ENCODE assay signal across 14 cellular contexts in the genomic region with DNA sequence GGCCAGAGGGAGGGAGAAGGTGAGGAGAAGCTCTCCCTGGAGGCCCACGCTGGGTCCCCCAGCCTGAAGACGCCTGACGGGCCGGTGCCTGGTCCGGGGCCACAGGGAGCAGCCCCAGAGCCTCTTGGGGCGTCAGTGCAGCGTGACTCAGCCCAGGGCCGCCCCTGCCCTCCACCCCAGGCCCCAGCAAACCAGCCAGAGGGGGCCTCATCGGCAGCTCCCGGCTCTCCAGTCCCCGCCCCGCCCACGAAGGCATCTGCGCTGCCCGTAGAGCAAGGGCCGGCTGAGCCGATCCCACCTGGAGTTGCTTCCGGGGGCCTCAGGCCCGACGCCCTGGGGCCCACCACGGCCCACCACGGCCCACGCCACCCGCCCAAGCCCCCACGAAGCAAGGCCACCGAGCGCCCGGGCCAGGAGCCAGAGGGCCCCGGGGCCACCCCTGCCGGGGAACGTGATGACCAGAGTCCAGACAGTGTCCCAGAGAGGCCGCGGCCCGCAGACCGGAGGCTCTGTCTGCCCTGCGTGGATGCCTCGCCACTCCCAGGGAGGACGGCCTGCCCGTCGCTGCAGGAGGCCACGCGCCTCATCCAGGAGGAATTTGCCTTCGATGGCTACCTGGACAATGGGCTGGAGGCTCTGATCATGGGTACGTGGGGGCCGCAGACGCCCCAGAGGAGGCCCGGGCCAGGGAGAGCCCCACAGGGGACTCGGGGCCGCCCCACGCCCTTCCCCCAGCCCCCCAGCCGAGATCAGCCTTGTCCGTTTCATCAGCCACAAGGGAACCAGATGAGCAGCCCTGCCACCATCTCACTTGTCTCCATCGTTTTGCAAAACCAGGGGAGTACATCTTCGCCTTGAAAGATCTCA. TPM values are rescaled to one million over a fixed set of nuclear protein-coding genes. Genes with fewer than 3 reads are reported as not detected.
A peak's percentile ranks its signal among the peaks of the same experiment; 100 is the strongest.
DNase-seq lines count a peak whose midpoint lies in the region; ATAC-seq and TF ChIP-seq lines count a peak whose summit lies in the region.
"Had no signal": no experiment of that assay in that cellular context is flagged by ENCODE, and none has a peak within 500 bp of the region (broad histone marks: within the 10 kb centered on the region; RNA-seq: fewer than 3 reads in every experiment).

No MANE protein-coding gene starts in this region.

- CTCF ChIA-PET in WTC11 (lab: Charles Lee), result interaction anchor here (2.8 kb wide), 1 partner anchor 56 kb away, joined by 19 read pairs; no protein-coding TSS in a partner anchor

- H3K27ac Mint-ChIP-seq in stimulated activated naive CD8-positive, alpha-beta T cell treated with anti-CD3 and anti-CD28 coated beads, Interleukin-15, amount 100 ng/mL, for 72 hours, result no peak overlapping the region
- H3K27ac Mint-ChIP-seq in WTC11 (0 out of 2 replicates have a peak overlapping the region, but pooled peaks have one; percentile 49), glutamatergic neuron (ENCODE audit: unreplicated experiment) (no peak overlapping the region)
- H3K27ac Mint-ChIP-seq: CD4-positive, alpha-beta T cell had no signal

- TF ChIP-seq POLR2A in right lobe of liver (IDR thresholded peaks at IDR 0.05), result no peak

- no peak overlapping the region for H3K4me3 Mint-ChIP-seq in stimulated activated naive CD8-positive, alpha-beta T cell treated with anti-CD3 and anti-CD28 coated beads, Interleukin-15, amount 100 ng/mL, for 72 hours
- H3K4me3 Mint-ChIP-seq in WTC11 (no peak overlapping the region), glutamatergic neuron (ENCODE audit: unreplicated experiment) (no peak overlapping the region)
- H3K4me3 Mint-ChIP-seq: CD4-positive, alpha-beta T cell had no signal

- no peaks in the 10 kb centered on the region for H3K9me3 Mint-ChIP-seq in stimulated activated naive CD8-positive, alpha-beta T cell treated with anti-CD3 and anti-CD28 coated beads, Interleukin-15, amount 100 ng/mL, for 72 hours
- H3K9me3 Mint-ChIP-seq in WTC11 (peaks cover 8% of the 10 kb centered on the region), glutamatergic neuron (ENCODE audit: unreplicated experiment) (peaks cover 5% of the 10 kb centered on the region)
- H3K9me3 Mint-ChIP-seq: CD4-positive, alpha-beta T cell had no signal

- no peak overlapping the region for H3K4me3 ChIP-seq in right lobe of liver
- H3K4me3 ChIP-seq: GM23248 had no signal

- peak; percentile 30 for ATAC-seq in stimulated activated naive CD8-positive, alpha-beta T cell treated with anti-CD3 and anti-CD28 coated beads, Interleukin-15, amount 100 ng/mL, for 72 hours
- ATAC-seq in stimulated activated naive CD8-positive, alpha-beta T cell treated with anti-CD3 and anti-CD28 coated beads, Interleukin-15, Interleukin-2, amounts not matched to agents 100 U/mL and 50 U/mL, for 24 hours, result no peak
- ATAC-seq in WTC11 (no peak), right lobe of liver (no peak), HG03280 (IDR thresholded peaks at IDR 0.05; ENCODE audit: unreplicated experiment) (no peak)

- WGBS in right lobe of liver (ENCODE audit: insufficient coverage, low coverage, low lambda C conversion rate, missing lambda C conversion rate), result 47% methylated on average over 6 of the region's 54 CpGs

- intact Hi-C loops in right lobe of liver (cut with DNase I), result no loop called here

- no peaks in the 10 kb centered on the region for H3K4me1 Mint-ChIP-seq in stimulated activated naive CD8-positive, alpha-beta T cell treated with anti-CD3 and anti-CD28 coated beads, Interleukin-15, amount 100 ng/mL, for 72 hours
- no peaks in the 10 kb centered on the region for H3K4me1 Mint-ChIP-seq in WTC11
- H3K4me1 Mint-ChIP-seq in glutamatergic neuron (ENCODE audit: low read depth, unreplicated experiment), result no peaks in the 10 kb centered on the region

- DNase-seq in stimulated activated naive CD8-positive, alpha-beta T cell treated with anti-CD3 and anti-CD28 coated beads, Interleukin-15, amount 100 ng/mL, for 72 hours, result no peak
- no peak for DNase-seq in stimulated activated naive CD8-positive, alpha-beta T cell treated with anti-CD3 and anti-CD28 coated beads, Interleukin-15, Interleukin-2, amounts not matched to agents 100 U/mL and 50 U/mL, for 24 hours
- DNase-seq in WTC11 (ENCODE audit: low spot score) (no peak), glutamatergic neuron (peak; percentile 10), right lobe of liver (no peak), SKM-1 treated with dmso at 0.1 percent for 144 hours (lab: John Stamatoyannopoulos, UW; ENCODE audit: unreplicated experiment) (no peak)
- DNase-seq: ACHN; Caco-2; CD4-positive, alpha-beta T cell; GM23248; H7 had no signal

- POLR2A ChIA-PET in WTC11 (lab: Charles Lee), result no interaction called here

- H3K27me3 ChIP-seq in right lobe of liver, result no peaks in the 10 kb centered on the region

- TF ChIP-seq CTCF in WTC11 (IDR thresholded peaks at IDR 0.05) (no peak), glutamatergic neuron (IDR thresholded peaks at IDR 0.05; ENCODE audit: partially characterized antibody, unreplicated experiment) (no peak), right lobe of liver (IDR thresholded peaks at IDR 0.05) (no peak)

- no peak overlapping the region for H3K27ac ChIP-seq in right lobe of liver
- H3K27ac ChIP-seq: C4-2B, GM23248 had no signal

- no peaks in the 10 kb centered on the region for H3K9me3 ChIP-seq in right lobe of liver

- H3K36me3 Mint-ChIP-seq in WTC11, result peaks cover 3% of the 10 kb centered on the region; the same call in 1 of the 2 replicates
- peaks cover 5% of the 10 kb centered on the region for H3K36me3 Mint-ChIP-seq in glutamatergic neuron (ENCODE audit: unreplicated experiment)

- H3K27me3 Mint-ChIP-seq in stimulated activated naive CD8-positive, alpha-beta T cell treated with anti-CD3 and anti-CD28 coated beads, Interleukin-15, amount 100 ng/mL, for 72 hours, result peaks cover 7% of the 10 kb centered on the region
- H3K27me3 Mint-ChIP-seq in WTC11 (ENCODE audit: low read depth) (no peaks in the 10 kb centered on the region), glutamatergic neuron (ENCODE audit: unreplicated experiment) (no peaks in the 10 kb centered on the region)
- H3K27me3 Mint-ChIP-seq: CD4-positive, alpha-beta T cell had no signal

- no peaks in the 10 kb centered on the region for H3K4me1 ChIP-seq in right lobe of liver
- H3K4me1 ChIP-seq: Caco-2 had no signal

- H3K36me3 ChIP-seq in right lobe of liver, result no peaks in the 10 kb centered on the region

TF ChIP-seq in WTC11, 78 proteins besides CTCF, POLR2A, EP300 and RAD21:
- TF ChIP-seq ZBTB21 (CRISPR knock-in tag; IDR thresholded peaks at IDR 0.05; ENCODE audit: borderline replicate concordance), result no peak
TF ChIP-seq in WTC11: peak in this region for 0.

RNA-seq across cellular contexts. Expression of a gene that starts 31.2 kb away (rescaled TPM):
- total RNA-seq in WTC11 (2021), result 140 to 196 TPM (median 143 TPM) in 3 replicates
- total RNA-seq in glutamatergic neuron (ENCODE audit: unreplicated experiment), result 0.61 TPM
- not detected for total RNA-seq in right lobe of liver
- total RNA-seq: Caco-2; CD4-positive, alpha-beta T cell; GM23248; HT-29 had no signal

RNA-seq across cellular contexts. Expression of a gene that starts 38.8 kb away (rescaled TPM):
- total RNA-seq in WTC11 (2021) (21.5 to 28.0 TPM (median 22.5 TPM) in 3 replicates), glutamatergic neuron (ENCODE audit: unreplicated experiment) (1.6 TPM), right lobe of liver (under 1 TPM; 0.09 to 0.38 (median 0.19) TPM)
- total RNA-seq: Caco-2, GM23248, HT-29 had no signal

RNA-seq across cellular contexts. Expression of a gene that starts 38.8 kb away (rescaled TPM):
- total RNA-seq in WTC11 (2021) (25.7 to 26.8 TPM (median 26.6 TPM) in 3 replicates), glutamatergic neuron (ENCODE audit: unreplicated experiment) (7.4 TPM), right lobe of liver (10 to 100 TPM in 2 of 6 experiments, 1 to 10 TPM in 3, under 1 TPM in 1; 0.54 to 11.6 (median 8.2) TPM)
- total RNA-seq: CD4-positive, alpha-beta T cell had no signal

Comparison
In these comparisons a context has a peak if more than half of its experiments do, and no peak if none do; other contexts are left out.
1. RNA of a gene that starts 31.2 kb away (total RNA-seq): 140 to 196 TPM in WTC11; 0.61 TPM in glutamatergic neuron (single experiment) and not detected in right lobe of liver; every median in the first group is over 10 times any median in the second.